In the genomic region with DNA sequence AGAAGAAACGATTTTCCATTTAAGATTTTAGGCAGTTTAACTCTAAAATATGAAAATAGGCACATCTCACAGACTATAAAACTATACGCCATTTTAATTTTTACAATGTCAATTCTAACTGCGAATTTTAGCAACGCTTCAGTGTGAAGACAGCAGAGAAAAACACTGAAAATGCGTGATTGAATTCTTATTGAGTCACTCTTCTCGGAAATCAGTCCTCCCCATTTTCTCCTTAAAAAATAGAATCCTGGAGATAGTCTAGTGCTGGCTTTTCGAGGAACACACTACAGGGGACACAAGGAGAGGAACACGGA, we compare ENCODE assay signal across 8 cellular contexts. TPM values are rescaled to one million over a fixed set of nuclear protein-coding genes. Genes with fewer than 3 reads are reported as not detected.
DNase-seq lines count a peak whose midpoint lies in the region; ATAC-seq, FAIRE-seq and TF ChIP-seq lines count a peak whose summit lies in the region.

No MANE protein-coding gene starts in this region.

- no peaks in the 10 kb centered on the region for H3K36me3 ChIP-seq in H7 (replicated peaks; ENCODE audit: control insufficient read depth, insufficient read depth, low read length)

- peak overlapping the region in 19 of 21 experiments; percentile 41 to 89 (median 83) for H3K27ac ChIP-seq in skin epidermis

- no peaks in the 10 kb centered on the region; the same call in 1 of the 2 replicates for H3K27me3 ChIP-seq in H7 (ENCODE audit: control insufficient read depth, insufficient read depth, low read length)

- POLR2A ChIA-PET in WTC11 (lab: Charles Lee), result no interaction called here

- no peaks in the 10 kb centered on the region for H3K9me3 Mint-ChIP-seq in WTC11

- H3K36me3 Mint-ChIP-seq in WTC11, result peaks cover 2% of the 10 kb centered on the region; the same call in 1 of the 2 replicates

- peaks cover 3% of the 10 kb centered on the region; the same call in 1 of the 2 replicates for H3K27me3 Mint-ChIP-seq in WTC11 (ENCODE audit: low read depth)

- peak overlapping the region; percentile 80; the same call in 1 of the 2 replicates for H3K27ac Mint-ChIP-seq in WTC11

- CTCF ChIA-PET in WTC11 (lab: Charles Lee), result interaction anchor here (1.5 kb wide), 1 partner anchor 158 kb away, joined by 4 read pairs; no protein-coding TSS in a partner anchor

- FAIRE-seq in frontal cortex (lab: Jason Lieb, UNC), result peak; percentile 34

- no peak for DNase-seq in H7
- DNase-seq in WTC11 (ENCODE audit: low spot score), result no peak
- DNase-seq in frontal cortex (ENCODE audit: low spot score in 2 of 2), result no peak
- no peak for DNase-seq in NCI-H1436 (lab: John Stamatoyannopoulos, UW)
- no peak for DNase-seq in OCI-M1 (lab: John Stamatoyannopoulos, UW)

- ATAC-seq in WTC11 (no peak), HG02884 (IDR thresholded peaks at IDR 0.05; ENCODE audit: unreplicated experiment) (no peak), GM21390 (IDR thresholded peaks at IDR 0.05; ENCODE audit: unreplicated experiment) (no peak)

- peak overlapping the region; percentile 88 for H3K4me3 Mint-ChIP-seq in WTC11

- no peak for TF ChIP-seq CTCF in WTC11 (IDR thresholded peaks at IDR 0.05)

- H3K4me1 Mint-ChIP-seq in WTC11, result peaks cover 46% of the 10 kb centered on the region

- H3K4me3 ChIP-seq in H7 (ENCODE audit: insufficient read depth, low read depth, low read length) (peak overlapping the region; percentile 27), skin epidermis (peak overlapping the region; percentile 77 to 97 (median 88))

TF ChIP-seq in WTC11, 78 proteins besides CTCF, POLR2A, EP300 and RAD21:
- TF ChIP-seq, protein P1, sequence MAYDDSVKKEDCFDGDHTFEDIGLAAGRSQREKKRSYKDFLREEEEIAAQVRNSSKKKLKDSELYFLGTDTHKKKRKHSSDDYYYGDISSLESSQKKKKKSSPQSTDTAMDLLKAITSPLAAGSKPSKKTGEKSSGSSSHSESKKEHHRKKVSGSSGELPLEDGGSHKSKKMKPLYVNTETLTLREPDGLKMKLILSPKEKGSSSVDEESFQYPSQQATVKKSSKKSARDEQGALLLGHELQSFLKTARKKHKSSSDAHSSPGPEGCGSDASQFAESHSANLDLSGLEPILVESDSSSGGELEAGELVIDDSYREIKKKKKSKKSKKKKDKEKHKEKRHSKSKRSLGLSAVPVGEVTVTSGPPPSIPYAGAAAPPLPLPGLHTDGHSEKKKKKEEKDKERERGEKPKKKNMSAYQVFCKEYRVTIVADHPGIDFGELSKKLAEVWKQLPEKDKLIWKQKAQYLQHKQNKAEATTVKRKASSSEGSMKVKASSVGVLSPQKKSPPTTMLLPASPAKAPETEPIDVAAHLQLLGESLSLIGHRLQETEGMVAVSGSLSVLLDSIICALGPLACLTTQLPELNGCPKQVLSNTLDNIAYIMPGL (CRISPR knock-in tag; IDR thresholded peaks at IDR 0.05), result no peak
- TF ChIP-seq, protein P2, sequence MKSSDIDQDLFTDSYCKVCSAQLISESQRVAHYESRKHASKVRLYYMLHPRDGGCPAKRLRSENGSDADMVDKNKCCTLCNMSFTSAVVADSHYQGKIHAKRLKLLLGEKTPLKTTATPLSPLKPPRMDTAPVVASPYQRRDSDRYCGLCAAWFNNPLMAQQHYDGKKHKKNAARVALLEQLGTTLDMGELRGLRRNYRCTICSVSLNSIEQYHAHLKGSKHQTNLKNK (CRISPR knock-in tag; IDR thresholded peaks at IDR 0.05), result no peak
- no peak for TF ChIP-seq ZNF416 (CRISPR knock-in tag; IDR thresholded peaks at IDR 0.05)
- TF ChIP-seq OVOL2 (CRISPR knock-in tag; IDR thresholded peaks at IDR 0.05; ENCODE audit: borderline replicate concordance), result no peak
- no peak for TF ChIP-seq ATF1 (CRISPR knock-in tag; IDR thresholded peaks at IDR 0.05)
- TF ChIP-seq KAT7 (CRISPR knock-in tag; IDR thresholded peaks at IDR 0.05; ENCODE audit: borderline replicate concordance), result no peak
- TF ChIP-seq, protein P3, sequence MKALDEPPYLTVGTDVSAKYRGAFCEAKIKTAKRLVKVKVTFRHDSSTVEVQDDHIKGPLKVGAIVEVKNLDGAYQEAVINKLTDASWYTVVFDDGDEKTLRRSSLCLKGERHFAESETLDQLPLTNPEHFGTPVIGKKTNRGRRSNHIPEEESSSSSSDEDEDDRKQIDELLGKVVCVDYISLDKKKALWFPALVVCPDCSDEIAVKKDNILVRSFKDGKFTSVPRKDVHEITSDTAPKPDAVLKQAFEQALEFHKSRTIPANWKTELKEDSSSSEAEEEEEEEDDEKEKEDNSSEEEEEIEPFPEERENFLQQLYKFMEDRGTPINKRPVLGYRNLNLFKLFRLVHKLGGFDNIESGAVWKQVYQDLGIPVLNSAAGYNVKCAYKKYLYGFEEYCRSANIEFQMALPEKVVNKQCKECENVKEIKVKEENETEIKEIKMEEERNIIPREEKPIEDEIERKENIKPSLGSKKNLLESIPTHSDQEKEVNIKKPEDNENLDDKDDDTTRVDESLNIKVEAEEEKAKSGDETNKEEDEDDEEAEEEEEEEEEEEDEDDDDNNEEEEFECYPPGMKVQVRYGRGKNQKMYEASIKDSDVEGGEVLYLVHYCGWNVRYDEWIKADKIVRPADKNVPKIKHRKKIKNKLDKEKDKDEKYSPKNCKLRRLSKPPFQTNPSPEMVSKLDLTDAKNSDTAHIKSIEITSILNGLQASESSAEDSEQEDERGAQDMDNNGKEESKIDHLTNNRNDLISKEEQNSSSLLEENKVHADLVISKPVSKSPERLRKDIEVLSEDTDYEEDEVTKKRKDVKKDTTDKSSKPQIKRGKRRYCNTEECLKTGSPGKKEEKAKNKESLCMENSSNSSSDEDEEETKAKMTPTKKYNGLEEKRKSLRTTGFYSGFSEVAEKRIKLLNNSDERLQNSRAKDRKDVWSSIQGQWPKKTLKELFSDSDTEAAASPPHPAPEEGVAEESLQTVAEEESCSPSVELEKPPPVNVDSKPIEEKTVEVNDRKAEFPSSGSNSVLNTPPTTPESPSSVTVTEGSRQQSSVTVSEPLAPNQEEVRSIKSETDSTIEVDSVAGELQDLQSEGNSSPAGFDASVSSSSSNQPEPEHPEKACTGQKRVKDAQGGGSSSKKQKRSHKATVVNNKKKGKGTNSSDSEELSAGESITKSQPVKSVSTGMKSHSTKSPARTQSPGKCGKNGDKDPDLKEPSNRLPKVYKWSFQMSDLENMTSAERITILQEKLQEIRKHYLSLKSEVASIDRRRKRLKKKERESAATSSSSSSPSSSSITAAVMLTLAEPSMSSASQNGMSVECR (CRISPR knock-in tag; IDR thresholded peaks at IDR 0.05; ENCODE audit: borderline replicate concordance), result no peak
- TF ChIP-seq, protein P4, sequence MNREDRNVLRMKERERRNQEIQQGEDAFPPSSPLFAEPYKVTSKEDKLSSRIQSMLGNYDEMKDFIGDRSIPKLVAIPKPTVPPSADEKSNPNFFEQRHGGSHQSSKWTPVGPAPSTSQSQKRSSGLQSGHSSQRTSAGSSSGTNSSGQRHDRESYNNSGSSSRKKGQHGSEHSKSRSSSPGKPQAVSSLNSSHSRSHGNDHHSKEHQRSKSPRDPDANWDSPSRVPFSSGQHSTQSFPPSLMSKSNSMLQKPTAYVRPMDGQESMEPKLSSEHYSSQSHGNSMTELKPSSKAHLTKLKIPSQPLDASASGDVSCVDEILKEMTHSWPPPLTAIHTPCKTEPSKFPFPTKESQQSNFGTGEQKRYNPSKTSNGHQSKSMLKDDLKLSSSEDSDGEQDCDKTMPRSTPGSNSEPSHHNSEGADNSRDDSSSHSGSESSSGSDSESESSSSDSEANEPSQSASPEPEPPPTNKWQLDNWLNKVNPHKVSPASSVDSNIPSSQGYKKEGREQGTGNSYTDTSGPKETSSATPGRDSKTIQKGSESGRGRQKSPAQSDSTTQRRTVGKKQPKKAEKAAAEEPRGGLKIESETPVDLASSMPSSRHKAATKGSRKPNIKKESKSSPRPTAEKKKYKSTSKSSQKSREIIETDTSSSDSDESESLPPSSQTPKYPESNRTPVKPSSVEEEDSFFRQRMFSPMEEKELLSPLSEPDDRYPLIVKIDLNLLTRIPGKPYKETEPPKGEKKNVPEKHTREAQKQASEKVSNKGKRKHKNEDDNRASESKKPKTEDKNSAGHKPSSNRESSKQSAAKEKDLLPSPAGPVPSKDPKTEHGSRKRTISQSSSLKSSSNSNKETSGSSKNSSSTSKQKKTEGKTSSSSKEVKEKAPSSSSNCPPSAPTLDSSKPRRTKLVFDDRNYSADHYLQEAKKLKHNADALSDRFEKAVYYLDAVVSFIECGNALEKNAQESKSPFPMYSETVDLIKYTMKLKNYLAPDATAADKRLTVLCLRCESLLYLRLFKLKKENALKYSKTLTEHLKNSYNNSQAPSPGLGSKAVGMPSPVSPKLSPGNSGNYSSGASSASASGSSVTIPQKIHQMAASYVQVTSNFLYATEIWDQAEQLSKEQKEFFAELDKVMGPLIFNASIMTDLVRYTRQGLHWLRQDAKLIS (CRISPR knock-in tag; IDR thresholded peaks at IDR 0.05; ENCODE audit: borderline replicate concordance), result no peak
- no peak for TF ChIP-seq NR2C2 (CRISPR knock-in tag; IDR thresholded peaks at IDR 0.05)
- no peak for TF ChIP-seq ZNF263 (CRISPR knock-in tag; IDR thresholded peaks at IDR 0.05; ENCODE audit: low read depth)
- TF ChIP-seq GABPB1 (CRISPR knock-in tag; IDR thresholded peaks at IDR 0.05), result no peak
- TF ChIP-seq, protein P5, sequence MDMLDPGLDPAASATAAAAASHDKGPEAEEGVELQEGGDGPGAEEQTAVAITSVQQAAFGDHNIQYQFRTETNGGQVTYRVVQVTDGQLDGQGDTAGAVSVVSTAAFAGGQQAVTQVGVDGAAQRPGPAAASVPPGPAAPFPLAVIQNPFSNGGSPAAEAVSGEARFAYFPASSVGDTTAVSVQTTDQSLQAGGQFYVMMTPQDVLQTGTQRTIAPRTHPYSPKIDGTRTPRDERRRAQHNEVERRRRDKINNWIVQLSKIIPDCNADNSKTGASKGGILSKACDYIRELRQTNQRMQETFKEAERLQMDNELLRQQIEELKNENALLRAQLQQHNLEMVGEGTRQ (CRISPR knock-in tag; IDR thresholded peaks at IDR 0.05), result no peak
- no peak for TF ChIP-seq GRHL2 (CRISPR knock-in tag; IDR thresholded peaks at IDR 0.05; ENCODE audit: insufficient replicate concordance, severe bottlenecking)
- TF ChIP-seq, protein P6, sequence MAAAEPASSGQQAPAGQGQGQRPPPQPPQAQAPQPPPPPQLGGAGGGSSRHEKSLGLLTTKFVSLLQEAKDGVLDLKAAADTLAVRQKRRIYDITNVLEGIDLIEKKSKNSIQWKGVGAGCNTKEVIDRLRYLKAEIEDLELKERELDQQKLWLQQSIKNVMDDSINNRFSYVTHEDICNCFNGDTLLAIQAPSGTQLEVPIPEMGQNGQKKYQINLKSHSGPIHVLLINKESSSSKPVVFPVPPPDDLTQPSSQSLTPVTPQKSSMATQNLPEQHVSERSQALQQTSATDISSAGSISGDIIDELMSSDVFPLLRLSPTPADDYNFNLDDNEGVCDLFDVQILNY (CRISPR knock-in tag; IDR thresholded peaks at IDR 0.05), result no peak
- TF ChIP-seq ELF4 (CRISPR knock-in tag; IDR thresholded peaks at IDR 0.05; ENCODE audit: low read depth), result no peak
TF ChIP-seq in WTC11: peak in this region for 0.

RNA-seq across cellular contexts. Expression of a gene that starts 0.4 kb away (rescaled TPM):
- total RNA-seq in H7 (2014; rRNA removed; shearing (Covaris generic)), result 19.1 and 33.5 TPM in 2 replicates
- total RNA-seq in WTC11 (2021) (13.3 to 15.2 TPM (median 13.8 TPM) in 3 replicates), frontal cortex (2.0 TPM)
